In the genomic region with DNA sequence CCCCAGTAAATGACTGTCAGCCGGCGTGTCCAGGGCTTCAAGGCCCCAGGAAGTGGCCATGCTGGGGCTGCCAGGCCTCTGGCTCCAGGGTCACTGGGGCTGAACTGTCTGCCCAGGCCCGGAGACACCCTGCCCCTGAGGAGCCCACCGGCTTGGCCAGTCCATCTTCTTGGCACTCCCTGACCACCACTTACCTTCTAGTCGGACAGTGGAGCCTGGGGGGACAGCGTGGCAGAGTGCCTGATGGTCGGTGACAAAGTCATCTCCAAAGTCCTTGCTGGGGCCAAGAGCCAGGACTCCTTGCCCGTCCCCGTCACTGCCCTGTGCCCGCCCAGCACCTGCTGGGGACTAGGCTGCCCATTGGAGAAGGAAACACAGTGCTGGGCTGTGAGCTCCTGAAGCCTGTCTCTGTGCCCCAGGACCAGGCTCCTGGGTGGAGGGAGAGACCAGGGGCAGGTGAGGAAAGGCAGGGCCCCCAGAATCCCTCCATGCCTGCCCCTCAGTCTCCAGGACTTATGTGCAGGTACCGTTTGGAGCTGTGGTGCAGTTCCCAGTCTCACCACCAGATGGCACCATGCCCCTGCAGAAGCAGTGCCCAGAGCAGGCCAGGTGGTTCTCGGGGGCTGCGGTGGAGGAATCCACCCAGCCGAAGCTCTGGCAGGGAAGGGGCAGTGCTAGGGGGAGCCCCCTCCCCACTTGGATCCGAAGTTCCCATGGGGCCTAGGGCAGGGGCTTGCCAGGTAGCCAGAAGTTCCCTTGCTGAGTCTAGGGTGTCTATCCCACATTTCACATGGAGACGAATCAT, we compare ENCODE assay signal across 1 cellular context.
A peak's percentile ranks its signal among the peaks of the same experiment; 100 is the strongest.
TF ChIP-seq lines count a peak whose summit lies in the region.

No MANE protein-coding gene starts in this region.

TF ChIP-seq in neural cell, 6 proteins besides CTCF, POLR2A, EP300 and RAD21:
- TF ChIP-seq SMC3 (conservative IDR thresholded peaks at IDR 0.05; ENCODE audit: poor library complexity) (peak; percentile 100), POLR2AphosphoS5 (IDR thresholded peaks at IDR 0.05) (no peak)
